Comparison of ENCODE assay signal across 30 cellular contexts in the genomic region with DNA sequence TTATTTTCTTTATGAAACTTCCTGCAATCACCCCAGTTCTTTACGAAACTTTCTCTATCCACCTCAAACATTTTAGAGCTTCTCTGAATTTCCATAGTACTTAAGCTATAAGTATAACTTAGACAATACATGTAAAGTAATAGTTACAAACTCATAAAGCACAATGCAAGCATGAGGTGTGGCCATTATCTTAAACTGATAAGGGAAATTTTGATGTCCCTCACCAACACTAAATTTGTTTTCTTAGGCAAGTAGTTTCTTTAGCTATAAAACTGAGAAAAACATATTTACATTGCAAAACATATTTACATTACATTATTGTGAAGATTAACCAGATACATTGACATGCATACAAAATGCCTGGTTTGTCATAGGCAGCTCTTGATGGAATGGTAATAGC.
"Had no signal": no experiment of that assay in that cellular context is flagged by ENCODE, and none has a peak within 500 bp of the region (broad histone marks: within the 10 kb centered on the region; RNA-seq: fewer than 3 reads in every experiment).

No MANE protein-coding gene starts in this region.

- DNase-seq: activated CD4-positive, alpha-beta T cell treated with anti-CD3 and anti-CD28 coated beads for 36 hours; activated CD4-positive, alpha-beta T cell treated with anti-CD3 and anti-CD28 coated beads, Interleukin-2, amount 10 ng/mL, durations not matched to agents 7 days and 5 days; activated CD4-positive, alpha-beta T cell treated with anti-CD3 and anti-CD28 coated beads, Interleukin-2, amount 50 U/mL, for 48 hours; activated CD8-positive, alpha-beta T cell treated with anti-CD3 and anti-CD28 coated beads, Interleukin-2, amount 10 ng/mL, durations not matched to agents 7 days and 5 days; activated gamma-delta T cell; activated naive CD4-positive, alpha-beta T cell treated with Interleukin-2 at 50 U/mL for 16 hours; activated naive CD8-positive, alpha-beta T cell treated with anti-CD3 and anti-CD28 coated beads, Interleukin-2, amount 10 ng/mL, durations not matched to agents 7 days and 5 days; activated T-cell treated with anti-CD3 and anti-CD28 coated beads, Interleukin-2, amount 50 U/mL, for 24 hours; cerebellar nuclear complex; MG63; NCI-H1048; NCI-H1105 treated with DMSO at 0.1 percent for 48 hours; NCI-H1436; NCI-H1694; NCI-H1930; NCI-H2081 treated with DMSO at 0.1 percent for 48 hours; NCI-H226; NCI-H446 treated with DMSO at 0.1 percent for 48 hours; NCI-H524; NK-92 treated with Interleukin-12 subunit alpha and Interleukin-12 subunit beta, amount 100 ng/mL, for 24 hours; PC-9; SIG-M5; T-cell; T-helper 2 cell; T-helper 9 cell had no signal

- H3K4me1 Mint-ChIP-seq: activated CD4-positive, alpha-beta T cell treated with anti-CD3 and anti-CD28 coated beads for 36 hours; activated CD4-positive, alpha-beta T cell treated with anti-CD3 and anti-CD28 coated beads, Interleukin-2, amount 10 ng/mL, durations not matched to agents 7 days and 5 days; activated naive CD4-positive, alpha-beta T cell treated with anti-CD3 and anti-CD28 coated beads, Interleukin-2, amount 50 U/mL, for 24 hours; activated naive CD8-positive, alpha-beta T cell treated with anti-CD3 and anti-CD28 coated beads, Interleukin-2, amount 10 ng/mL, durations not matched to agents 7 days and 5 days; T-cell had no signal

- H3K27me3 ChIP-seq: ascending aorta, MG63 had no signal

- H3K27ac Mint-ChIP-seq: activated CD4-positive, alpha-beta T cell treated with anti-CD3 and anti-CD28 coated beads for 36 hours; activated CD4-positive, alpha-beta T cell treated with anti-CD3 and anti-CD28 coated beads, Interleukin-2, amount 10 ng/mL, durations not matched to agents 7 days and 5 days; activated CD8-positive, alpha-beta T cell treated with anti-CD3 and anti-CD28 coated beads, Interleukin-2, amount 10 ng/mL, durations not matched to agents 7 days and 5 days; activated naive CD4-positive, alpha-beta T cell treated with anti-CD3 and anti-CD28 coated beads, Interleukin-2, amount 50 U/mL, for 24 hours; activated naive CD8-positive, alpha-beta T cell treated with anti-CD3 and anti-CD28 coated beads, Interleukin-2, amount 10 ng/mL, durations not matched to agents 7 days and 5 days; activated T-cell treated with anti-CD3 and anti-CD28 coated beads, Interleukin-2, amount 50 U/mL, for 24 hours; activated T-helper 2 cell treated with anti-CD3 and anti-CD28 coated beads, Interferon-gamma antibody, Interleukin-2, Interleukin-4, amounts not matched to agents 10 μg/mL and 5 μg/mL and 100 μg/mL, durations not matched to agents 14 hours and 24 hours and 36 hours; T-cell had no signal

- H3K4me1 ChIP-seq: ascending aorta had no signal

- H3K36me3 ChIP-seq: ascending aorta, MG63 had no signal

- H3K4me3 Mint-ChIP-seq: activated CD4-positive, alpha-beta T cell treated with anti-CD3 and anti-CD28 coated beads for 36 hours; activated CD4-positive, alpha-beta T cell treated with anti-CD3 and anti-CD28 coated beads, Interleukin-2, amount 10 ng/mL, durations not matched to agents 7 days and 5 days; activated CD8-positive, alpha-beta T cell treated with anti-CD3 and anti-CD28 coated beads, Interleukin-2, amount 10 ng/mL, durations not matched to agents 7 days and 5 days; activated naive CD4-positive, alpha-beta T cell treated with anti-CD3 and anti-CD28 coated beads, Interleukin-2, amount 50 U/mL, for 24 hours; activated naive CD8-positive, alpha-beta T cell treated with anti-CD3 and anti-CD28 coated beads, Interleukin-2, amount 10 ng/mL, durations not matched to agents 7 days and 5 days; activated T-cell treated with anti-CD3 and anti-CD28 coated beads, Interleukin-2, amount 50 U/mL, for 24 hours; T-cell had no signal

- H3K9me3 Mint-ChIP-seq: activated CD4-positive, alpha-beta T cell treated with anti-CD3 and anti-CD28 coated beads, Interleukin-2, amount 10 ng/mL, durations not matched to agents 7 days and 5 days; activated naive CD4-positive, alpha-beta T cell treated with anti-CD3 and anti-CD28 coated beads, Interleukin-2, amount 50 U/mL, for 24 hours; activated T-cell treated with anti-CD3 and anti-CD28 coated beads, Interleukin-2, amount 50 U/mL, for 24 hours; activated T-helper 2 cell treated with anti-CD3 and anti-CD28 coated beads, Interferon-gamma antibody, Interleukin-2, Interleukin-4, amounts not matched to agents 10 μg/mL and 5 μg/mL and 100 μg/mL, durations not matched to agents 14 hours and 24 hours and 36 hours had no signal

- H3K9me3 ChIP-seq: ascending aorta, MG63 had no signal

- H3K27ac ChIP-seq: ascending aorta, PC-9, RWPE1 had no signal

- H3K36me3 Mint-ChIP-seq: T-cell had no signal

- H3K4me3 ChIP-seq: ascending aorta, K562, MG63, PC-9 had no signal
